In genomic region chr10:130138479-130138866, GRCh38 we compare ENCODE assay signal across 8 cellular contexts. TPM values are rescaled to one million over a fixed set of nuclear protein-coding genes. Genes with fewer than 3 reads are reported as not detected.
DNase-seq lines count a peak whose midpoint lies in the region; ATAC-seq, FAIRE-seq and TF ChIP-seq lines count a peak whose summit lies in the region.

No MANE protein-coding gene starts in this region.

- H3K4me3 Mint-ChIP-seq in MCF 10A (ENCODE audit: unreplicated experiment): peak overlapping the region; percentile 86

- H3K9me3 Mint-ChIP-seq in MCF 10A (ENCODE audit: unreplicated experiment): no peaks in the 10 kb centered on the region

- H3K4me3 ChIP-seq in breast epithelium (no peak overlapping the region), esophagus squamous epithelium (peak overlapping the region in 2 of 4 donors; percentile 77 to 99)

- TF ChIP-seq CTCF in MCF 10A (IDR thresholded peaks at IDR 0.05; ENCODE audit: unreplicated experiment): no peak
- TF ChIP-seq CTCF in breast epithelium (IDR thresholded peaks at IDR 0.05): no peak
- no peak for TF ChIP-seq CTCF in esophagus squamous epithelium (IDR thresholded peaks at IDR 0.05)
- no peak for TF ChIP-seq CTCF in GM10266 (IDR thresholded peaks at IDR 0.05; ENCODE audit: control insufficient read depth, insufficient read depth, low read depth, missing control alignments)

- no peak for TF ChIP-seq POLR2A in breast epithelium (IDR thresholded peaks at IDR 0.05)
- no peak for TF ChIP-seq POLR2A in esophagus squamous epithelium (IDR thresholded peaks at IDR 0.05)

- no peaks in the 10 kb centered on the region for H3K36me3 ChIP-seq in breast epithelium
- peaks cover 0 to 20% (median 7%) of the 10 kb centered on the region in 3 donors for H3K36me3 ChIP-seq in esophagus squamous epithelium

- H3K27me3 Mint-ChIP-seq in MCF 10A (ENCODE audit: insufficient read depth, unreplicated experiment): no peaks in the 10 kb centered on the region

- intact Hi-C loops in MCF 10A (cut with micrococcal nuclease): loop anchor here (10.0 kb wide), 1 partner anchor 674 kb away; the partner anchor contains the start of gene MGMT
- intact Hi-C loops in breast epithelium (cut with DNase I; ENCODE audit: low total_unique reads): no loop called here
- intact Hi-C loops in esophagus squamous epithelium (cut with DNase I): no loop called here

- H3K27ac Mint-ChIP-seq in MCF 10A (ENCODE audit: low read depth, unreplicated experiment): peak overlapping the region; percentile 67

- no TSS peak for BruUV-seq in MCF 10A (replicated peaks; lab: Mats Ljungman, UMichigan)

- 34 to 40% methylated on average over 3 of the region's 3 CpGs for WGBS in esophagus squamous epithelium, 2 donors

- peaks cover 30% of the 10 kb centered on the region for H3K4me1 Mint-ChIP-seq in MCF 10A (ENCODE audit: insufficient read depth, unreplicated experiment)

- H3K9me3 ChIP-seq in breast epithelium: no peaks in the 10 kb centered on the region
- H3K9me3 ChIP-seq in esophagus squamous epithelium: no peaks in the 10 kb centered on the region

- H3K36me3 Mint-ChIP-seq in MCF 10A (ENCODE audit: insufficient read depth, unreplicated experiment): peaks cover 15% of the 10 kb centered on the region

- peak; percentile 87 for FAIRE-seq in RCC 7860 (lab: Jason Lieb, UNC)

- CTCF ChIA-PET in MCF 10A (lab: Yijun Ruan, JAX): interaction anchor here (0.6 to 3.4 kb wide), 4 partner anchors 11 to 269 kb away, joined by 3 to 16 read pairs (median 10); partner anchors contain the start of gene C10orf143

- H3K4me1 ChIP-seq in breast epithelium (peaks cover 0 to 12% of the 10 kb centered on the region in 2 donors), esophagus squamous epithelium (peaks cover 33 to 74% (median 42%) of the 10 kb centered on the region in 3 donors)

- ATAC-seq in GM19455 (IDR thresholded peaks at IDR 0.05; ENCODE audit: unreplicated experiment) (no peak), GM21515 (IDR thresholded peaks at IDR 0.05; ENCODE audit: unreplicated experiment) (no peak)

- POLR2A ChIA-PET in MCF 10A (lab: Yijun Ruan, JAX): interaction anchor here (0.8 to 6.6 kb wide), 9 partner anchors 9 to 41 kb away, joined by 3 to 275 read pairs (median 4); partner anchors contain the start of gene C10orf143

- H3K27me3 ChIP-seq in breast epithelium (no peaks in the 10 kb centered on the region), esophagus squamous epithelium (no peaks in the 10 kb centered on the region)

- DNase-seq in MCF 10A (ENCODE audit: unreplicated experiment) (peak; percentile 88), breast epithelium (ENCODE audit: low spot score in 2 of 2) (no peak), RCC 7860 (ENCODE audit: low spot score) (peak; percentile 66), esophagus squamous epithelium (lab: John Stamatoyannopoulos, UW) (no peak), GM10266 (ENCODE audit: extremely low spot score) (no peak)
- peak; percentile 27 for DNase-seq in stimulated activated CD4-positive, alpha-beta T cell treated with anti-CD3 and anti-CD28 coated beads, Interleukin-4, amount 100 ng/mL, for 24 hours

- H3K27ac ChIP-seq in breast epithelium: no peak overlapping the region
- H3K27ac ChIP-seq in esophagus squamous epithelium: peak overlapping the region; percentile 88 to 96 (median 90)

RNA-seq across cellular contexts. Expression of gene GLRX3, which starts 2.3 kb away (rescaled TPM):
- 154 and 177 TPM in 2 replicates for total RNA-seq in MCF 10A (2022)
- 10 to 100 TPM; 36.1 to 63.4 (median 43.5) TPM for total RNA-seq in breast epithelium
- total RNA-seq in esophagus squamous epithelium: 100 to 1,000 TPM in 2 of 4 donors, 10 to 100 TPM in 2; 48.5 to 115 (median 81.8) TPM

RNA-seq across cellular contexts. Expression of gene C10orf143, which starts 27.8 kb away (rescaled TPM):
- total RNA-seq in MCF 10A (2022): 2.9 and 4.9 TPM in 2 replicates
- 1 to 10 TPM; 2.1 to 6.6 (median 2.9) TPM for total RNA-seq in breast epithelium
- 1 to 10 TPM in 1 of 4 donors, under 1 TPM in 3; 0.44 to 4.0 (median 0.70) TPM for total RNA-seq in esophagus squamous epithelium

Comparison
In these comparisons a context has a peak if more than half of its experiments do, and no peak if none do; other contexts are left out.
1. DNase-seq: peak in MCF 10A (single experiment), RCC 7860 (single experiment) and stimulated activated CD4-positive, alpha-beta T cell treated with anti-CD3 and anti-CD28 coated beads, Interleukin-4, amount 100 ng/mL, for 24 hours (single experiment); none in breast epithelium (0 of 2), esophagus squamous epithelium (single experiment) and GM10266 (single experiment).
2. H3K27ac ChIP-seq: peak in esophagus squamous epithelium (4 of 4); none in breast epithelium (0 of 2).